In genomic region chr21:29056005-29056404, GRCh38 we compare ENCODE assay signal across 1 cellular context.
A peak's percentile ranks its signal among the peaks of the same experiment; 100 is the strongest.
TF ChIP-seq lines count a peak whose summit lies in the region.

No MANE protein-coding gene starts in this region.

TF ChIP-seq in K562, 482 proteins besides CTCF, POLR2A, EP300 and RAD21:
- TF ChIP-seq BCLAF1 (IDR thresholded peaks at IDR 0.05; ENCODE audit: borderline replicate concordance in 1 of 2, control insufficient read depth in 1 of 2, low read depth in 2 of 2, low read length in 1 of 2) = no peak
- TF ChIP-seq KDM2B (CRISPR knock-in tag; IDR thresholded peaks at IDR 0.05) = no peak
- TF ChIP-seq ZBTB49 (CRISPR knock-in tag; IDR thresholded peaks at IDR 0.05; ENCODE audit: borderline replicate concordance) = no peak
- TF ChIP-seq POLR2AphosphoS5 (IDR thresholded peaks at IDR 0.05; ENCODE audit: control insufficient read depth, insufficient read depth, low read depth, low read length) = peak; percentile 33; the same call in 1 of the 2 replicates
